Comparison of ENCODE assay signal across 8 cellular contexts in genomic region chr6:85354761-85355618, GRCh38.
DNase-seq lines count a peak whose midpoint lies in the region; ATAC-seq, FAIRE-seq and TF ChIP-seq lines count a peak whose summit lies in the region.

No MANE protein-coding gene starts in this region.

- H3K4me1 Mint-ChIP-seq in activated T-helper 1 cell treated with anti-CD3 and anti-CD28 coated beads, Interleukin-12 subunit alpha, Interleukin-12 subunit beta, Interleukin-2, Interleukin-4 antibody, amounts not matched to agents 30 ng/mL and 10 ng/mL and 1 ng/mL, durations not matched to agents 14 hours and 24 hours and 36 hours (ENCODE audit: low read depth) = no peaks in the 10 kb centered on the region
- H3K4me1 Mint-ChIP-seq in osteocyte (ENCODE audit: unreplicated experiment) = peaks cover 16% of the 10 kb centered on the region

- no peaks in the 10 kb centered on the region for H3K9me3 Mint-ChIP-seq in activated T-helper 1 cell treated with anti-CD3 and anti-CD28 coated beads, Interleukin-12 subunit alpha, Interleukin-12 subunit beta, Interleukin-2, Interleukin-4 antibody, amounts not matched to agents 30 ng/mL and 10 ng/mL and 1 ng/mL, durations not matched to agents 14 hours and 24 hours and 36 hours
- no peaks in the 10 kb centered on the region for H3K9me3 Mint-ChIP-seq in osteocyte (ENCODE audit: unreplicated experiment)

- H3K36me3 Mint-ChIP-seq in activated T-helper 1 cell treated with anti-CD3 and anti-CD28 coated beads, Interleukin-12 subunit alpha, Interleukin-12 subunit beta, Interleukin-2, Interleukin-4 antibody, amounts not matched to agents 30 ng/mL and 10 ng/mL and 1 ng/mL, durations not matched to agents 14 hours and 24 hours and 36 hours (ENCODE audit: low read depth) = no peaks in the 10 kb centered on the region
- no peaks in the 10 kb centered on the region for H3K36me3 Mint-ChIP-seq in osteocyte (ENCODE audit: unreplicated experiment)

- peak; percentile 85 for ATAC-seq in GM21381 (IDR thresholded peaks at IDR 0.05; ENCODE audit: unreplicated experiment)

- H3K27ac ChIP-seq in Peyer's patch = no peak overlapping the region
- H3K27ac ChIP-seq in transverse colon = no peak overlapping the region

- intact Hi-C loops in activated T-helper 1 cell treated with anti-CD3 and anti-CD28 coated beads, Interleukin-12 subunit alpha, Interleukin-12 subunit beta, Interleukin-2, Interleukin-4 antibody, amounts not matched to agents 30 ng/mL and 10 ng/mL and 1 ng/mL, durations not matched to agents 14 hours and 24 hours and 36 hours (cut with micrococcal nuclease) = loop anchor here (1.0 to 5.0 kb wide), 4 partner anchors 62 to 322 kb away; no protein-coding TSS in a partner anchor
- intact Hi-C loops in transverse colon (cut with DNase I; ENCODE audit: low total_unique reads) = loop anchor here (1.0 kb wide), 1 partner anchor 127 kb away; no protein-coding TSS in a partner anchor

- WGBS in transverse colon (ENCODE audit: low coverage in 1 of 2), 2 donors = 24 to 75% methylated on average over 3 to 10 of the region's 10 CpGs

- no peak overlapping the region for H3K27ac Mint-ChIP-seq in activated T-helper 1 cell treated with anti-CD3 and anti-CD28 coated beads, Interleukin-12 subunit alpha, Interleukin-12 subunit beta, Interleukin-2, Interleukin-4 antibody, amounts not matched to agents 30 ng/mL and 10 ng/mL and 1 ng/mL, durations not matched to agents 14 hours and 24 hours and 36 hours
- no peak overlapping the region for H3K27ac Mint-ChIP-seq in osteocyte (ENCODE audit: unreplicated experiment)

- TF ChIP-seq POLR2A in Peyer's patch (IDR thresholded peaks at IDR 0.05) (no peak), transverse colon (IDR thresholded peaks at IDR 0.05) (no peak)

- no peaks in the 10 kb centered on the region for H3K9me3 ChIP-seq in Peyer's patch
- H3K9me3 ChIP-seq in transverse colon = no peaks in the 10 kb centered on the region

- no peaks in the 10 kb centered on the region for H3K27me3 ChIP-seq in Peyer's patch
- H3K27me3 ChIP-seq in transverse colon = no peaks in the 10 kb centered on the region

- TF ChIP-seq EP300 in transverse colon (IDR thresholded peaks at IDR 0.05; ENCODE audit: low read depth) = no peak

- H3K36me3 ChIP-seq in Peyer's patch = no peaks in the 10 kb centered on the region
- H3K36me3 ChIP-seq in transverse colon = no peaks in the 10 kb centered on the region

- H3K4me1 ChIP-seq in Peyer's patch (no peaks in the 10 kb centered on the region), transverse colon (peaks cover 0 to 5% (median 1%) of the 10 kb centered on the region in 4 donors)

- no peak overlapping the region for H3K4me3 Mint-ChIP-seq in activated T-helper 1 cell treated with anti-CD3 and anti-CD28 coated beads, Interleukin-12 subunit alpha, Interleukin-12 subunit beta, Interleukin-2, Interleukin-4 antibody, amounts not matched to agents 30 ng/mL and 10 ng/mL and 1 ng/mL, durations not matched to agents 14 hours and 24 hours and 36 hours
- H3K4me3 Mint-ChIP-seq in osteocyte (ENCODE audit: unreplicated experiment) = no peak overlapping the region

- H3K4me3 ChIP-seq in Peyer's patch (no peak overlapping the region), fibroblast of villous mesenchyme (ENCODE audit: low read depth, low read length) (no peak overlapping the region), transverse colon (no peak overlapping the region)

- TF ChIP-seq CTCF in Peyer's patch (IDR thresholded peaks at IDR 0.05) = peak; percentile 71 to 94 (median 89)
- peak; percentile 92 for TF ChIP-seq CTCF in fibroblast of villous mesenchyme (IDR thresholded peaks at IDR 0.05; ENCODE audit: insufficient read depth, low read depth, low read length)
- peak; percentile 98 for TF ChIP-seq CTCF in osteocyte (IDR thresholded peaks at IDR 0.05)
- peak; percentile 95 to 97 (median 96) for TF ChIP-seq CTCF in transverse colon (IDR thresholded peaks at IDR 0.05)

- in situ Hi-C loops in transverse colon (cut with MboI; ENCODE audit: low pct_ligation_motif_present in 1 of 4, low pct_unique_long_range_greater_than_20kb in 1 of 4, low sequenced_read_pairs in 3 of 4) = loop anchor here in 3 of 4 donors (5.0 to 10.0 kb wide), 2 partner anchors 127 to 130 kb away; no protein-coding TSS in a partner anchor

- no peak for FAIRE-seq in HTR-8/SVneo (lab: Jason Lieb, UNC)

- no peaks in the 10 kb centered on the region for H3K27me3 Mint-ChIP-seq in activated T-helper 1 cell treated with anti-CD3 and anti-CD28 coated beads, Interleukin-12 subunit alpha, Interleukin-12 subunit beta, Interleukin-2, Interleukin-4 antibody, amounts not matched to agents 30 ng/mL and 10 ng/mL and 1 ng/mL, durations not matched to agents 14 hours and 24 hours and 36 hours (ENCODE audit: insufficient read depth)
- H3K27me3 Mint-ChIP-seq in osteocyte (ENCODE audit: unreplicated experiment) = no peaks in the 10 kb centered on the region

- DNase-seq in D341Med (ENCODE audit: low spot score) = peak; percentile 82
- peak; percentile 45 for DNase-seq in HTR-8/SVneo (ENCODE audit: insufficient read length, low spot score)
- DNase-seq in Peyer's patch = peak; percentile 48 to 86 (median 79)
- DNase-seq in activated T-helper 1 cell treated with anti-CD3 and anti-CD28 coated beads, Interleukin-12 subunit alpha, Interleukin-12 subunit beta, Interleukin-2, Interleukin-4 antibody, amounts not matched to agents 30 ng/mL and 10 ng/mL and 1 ng/mL, durations not matched to agents 14 hours and 24 hours and 36 hours (ENCODE audit: low spot score) = peak; percentile 43
- DNase-seq in fibroblast of villous mesenchyme (ENCODE audit: low read depth) = peak; percentile 82
- DNase-seq in osteocyte (ENCODE audit: extremely low spot score, unreplicated experiment) = peak; percentile 90
- peak; percentile 80 for DNase-seq in transverse colon
